In genomic region chr17:48804936-48805411, GRCh38 we compare ENCODE assay signal across 8 cellular contexts. TPM values are rescaled to one million over a fixed set of nuclear protein-coding genes. Genes with fewer than 3 reads are reported as not detected.
DNase-seq lines count a peak whose midpoint lies in the region; ATAC-seq and TF ChIP-seq lines count a peak whose summit lies in the region.

No MANE protein-coding gene starts in this region.

- DNase-seq in CD4-positive, alpha-beta memory T cell = peak; percentile 49 to 64 (median 55)
- DNase-seq in OCI-M2 (lab: John Stamatoyannopoulos, UW; ENCODE audit: unreplicated experiment) = peak; percentile 63
- DNase-seq in activated T-cell treated with anti-CD3 and anti-CD28 coated beads for 48 hours (ENCODE audit: low read depth) = peak; percentile 61
- DNase-seq in fibroblast of lung (ENCODE audit: low read depth in 2 of 2) = peak; percentile 14 to 52
- peak; percentile 67 for DNase-seq in stomach

- ATAC-seq in HG02642 (IDR thresholded peaks at IDR 0.05; ENCODE audit: poor library complexity, unreplicated experiment) (peak; percentile 57), HG02759 (IDR thresholded peaks at IDR 0.05; ENCODE audit: unreplicated experiment) (no peak)

- no peak overlapping the region for H2AFZ ChIP-seq in fibroblast of lung (ENCODE audit: low read length)
- H2AFZ ChIP-seq in neural cell (ENCODE audit: low read depth, low read length) = no peak overlapping the region

- no peak for TF ChIP-seq EP300 in neural cell (conservative IDR thresholded peaks at IDR 0.05; ENCODE audit: poor library complexity, severe bottlenecking)
- no peak for TF ChIP-seq EP300 in stomach (IDR thresholded peaks at IDR 0.05)

- no peaks in the 10 kb centered on the region for H3K36me3 ChIP-seq in CD4-positive, alpha-beta memory T cell (ENCODE audit: insufficient read depth, low read length)
- no peaks in the 10 kb centered on the region for H3K36me3 ChIP-seq in fibroblast of lung (ENCODE audit: control insufficient read depth, insufficient read depth, low read length)
- no peaks in the 10 kb centered on the region for H3K36me3 ChIP-seq in neural cell (ENCODE audit: insufficient read depth, low read length)
- no peaks in the 10 kb centered on the region for H3K36me3 ChIP-seq in stomach

- TF ChIP-seq CTCF in fibroblast of lung (conservative IDR thresholded peaks at IDR 0.05 in 1 of 2, IDR thresholded peaks at IDR 0.05 in 1 of 2; ENCODE audit: low read depth in 1 of 2, low read length in 2 of 2) = peak; percentile 95 to 96
- peak; percentile 73 for TF ChIP-seq CTCF in neural cell (IDR thresholded peaks at IDR 0.05; ENCODE audit: poor library complexity, severe bottlenecking)
- peak in 5 of 7 experiments; percentile 83 to 96 (median 91) for TF ChIP-seq CTCF in stomach (IDR thresholded peaks at IDR 0.05)

- intact Hi-C loops in CD4-positive, alpha-beta memory T cell (cut with micrococcal nuclease) = loop anchor here (1.0 to 2.0 kb wide), 4 partner anchors 74 to 227 kb away; no protein-coding TSS in a partner anchor
- intact Hi-C loops in stomach (cut with DNase I; ENCODE audit: low total_unique reads) = loop anchor here (2.0 kb wide), 1 partner anchor 72 kb away; no protein-coding TSS in a partner anchor

- CTCF ChIA-PET in CD4-positive, alpha-beta memory T cell (lab: Charles Lee; ENCODE audit: partially characterized antibody) = interaction anchor here (0.6 to 9.3 kb wide), 15 partner anchors 9 to 127 kb away, joined by 3 to 220 read pairs (median 6); no protein-coding TSS in a partner anchor

- H3F3A ChIP-seq in neural cell (ENCODE audit: insufficient read depth, low read length, poor library complexity, severe bottlenecking) = no peaks in the 10 kb centered on the region

- H3K4me3 ChIP-seq in CD4-positive, alpha-beta memory T cell (ENCODE audit: low read length in 2 of 2) = no peak overlapping the region
- H3K4me3 ChIP-seq in fibroblast of lung (replicated peaks in 1 of 4; ENCODE audit: control extremely low read depth in 1 of 4, insufficient read depth in 1 of 4, low read depth in 3 of 4, low read length in 4 of 4) = no peak overlapping the region
- no peak overlapping the region for H3K4me3 ChIP-seq in neural cell (ENCODE audit: low read length)
- no peak overlapping the region for H3K4me3 ChIP-seq in stomach

- no peak overlapping the region for H3K27ac ChIP-seq in CD4-positive, alpha-beta memory T cell (ENCODE audit: low read depth, low read length)
- H3K27ac ChIP-seq in fibroblast of lung (ENCODE audit: insufficient read depth, low read length) (no peak overlapping the region), neural cell (ENCODE audit: low read length) (no peak overlapping the region), stomach (no peak overlapping the region)

- H4K20me1 ChIP-seq in fibroblast of lung (ENCODE audit: control insufficient read depth, extremely low read depth, insufficient read depth, low read length) (no peaks in the 10 kb centered on the region), neural cell (ENCODE audit: insufficient read depth) (no peaks in the 10 kb centered on the region)

- peak; percentile 75 for TF ChIP-seq RAD21 in neural cell (conservative IDR thresholded peaks at IDR 0.05)

- no peak overlapping the region for H3K4me3 Mint-ChIP-seq in CD4-positive, alpha-beta memory T cell

- H3K9me3 Mint-ChIP-seq in CD4-positive, alpha-beta memory T cell = no peaks in the 10 kb centered on the region

- H3K4me1 Mint-ChIP-seq in CD4-positive, alpha-beta memory T cell = no peaks in the 10 kb centered on the region

- H3K9me3 ChIP-seq in CD4-positive, alpha-beta memory T cell (ENCODE audit: control insufficient read depth in 1 of 2, low read length in 2 of 2) = no peaks in the 10 kb centered on the region
- H3K9me3 ChIP-seq in fibroblast of lung (ENCODE audit: control insufficient read depth, insufficient read depth, low read depth, low read length) (no peaks in the 10 kb centered on the region), neural cell (ENCODE audit: low read length) (no peaks in the 10 kb centered on the region), stomach (no peaks in the 10 kb centered on the region)

- no peaks in the 10 kb centered on the region for H3K4me1 ChIP-seq in CD4-positive, alpha-beta memory T cell (ENCODE audit: insufficient read depth, low read length)
- H3K4me1 ChIP-seq in fibroblast of lung (ENCODE audit: control insufficient read depth, extremely low read depth, insufficient read depth, low read length) = no peaks in the 10 kb centered on the region
- H3K4me1 ChIP-seq in stomach = peaks cover 9 to 43% (median 30%) of the 10 kb centered on the region in 4 donors

- POLR2A ChIA-PET in CD4-positive, alpha-beta memory T cell (lab: Charles Lee; ENCODE audit: partially characterized antibody) = interaction anchor here (2.7 kb wide), 1 partner anchor 74 kb away, joined by 9 read pairs; no protein-coding TSS in a partner anchor

- H3K4me2 ChIP-seq in fibroblast of lung (ENCODE audit: extremely low read depth, insufficient read depth, low read length) (peak overlapping the region; percentile 41), neural cell (ENCODE audit: low read length) (no peak overlapping the region)

- H3K27me3 ChIP-seq in CD4-positive, alpha-beta memory T cell (ENCODE audit: insufficient read depth, low read length) = no peaks in the 10 kb centered on the region
- H3K27me3 ChIP-seq in fibroblast of lung (ENCODE audit: control insufficient read depth, insufficient read depth, low read length) (peaks cover 5% of the 10 kb centered on the region), neural cell (ENCODE audit: insufficient read depth, low read depth, low read length) (no peaks in the 10 kb centered on the region), stomach (peaks cover 0 to 2% (median 0%) of the 10 kb centered on the region in 3 donors)

- H3K36me3 Mint-ChIP-seq in CD4-positive, alpha-beta memory T cell = no peaks in the 10 kb centered on the region

- no peaks in the 10 kb centered on the region for H3K9me2 ChIP-seq in neural cell (ENCODE audit: insufficient read depth, low read length)

- peaks cover 0 to 10% of the 10 kb centered on the region in 2 donors for H3K27me3 Mint-ChIP-seq in CD4-positive, alpha-beta memory T cell

- 3 to 7% (median 5%) methylated on average over 8 to 9 of the region's 9 CpGs for WGBS in stomach, 5 donors

- no peak for TF ChIP-seq POLR2A in stomach (IDR thresholded peaks at IDR 0.05)

- H3K79me2 ChIP-seq in fibroblast of lung (ENCODE audit: control insufficient read depth, insufficient read depth, low read length) (no peaks in the 10 kb centered on the region), neural cell (replicated peaks; ENCODE audit: insufficient read depth, low read length) (no peaks in the 10 kb centered on the region)

- H3K27ac Mint-ChIP-seq in CD4-positive, alpha-beta memory T cell = no peak overlapping the region

- H3K9ac ChIP-seq in fibroblast of lung (ENCODE audit: insufficient read depth, low read length) = no peak overlapping the region
- no peak overlapping the region for H3K9ac ChIP-seq in neural cell (ENCODE audit: low read length)

TF ChIP-seq in neural cell, 6 proteins besides CTCF, POLR2A, EP300 and RAD21:
- TF ChIP-seq POLR2AphosphoS5 (IDR thresholded peaks at IDR 0.05) (no peak), SMC3 (conservative IDR thresholded peaks at IDR 0.05; ENCODE audit: poor library complexity) (peak; percentile 76)
TF ChIP-seq in neural cell: peak in this region for 1.

RNA-seq across cellular contexts. Expression of gene TTLL6, which starts 12.1 kb away (rescaled TPM):
- not detected for total RNA-seq in CD4-positive, alpha-beta memory T cell
- polyA plus RNA-seq in CD4-positive, alpha-beta memory T cell = not detected
- total RNA-seq in fibroblast of lung (under 0.01 and 0.17 TPM in 2 replicates), stomach (10 to 100 TPM in 1 of 5 donors, 1 to 10 TPM in 2, not detected in 2; 1.5 to 11.0 (median 1.8) TPM)
- polyA plus RNA-seq in fibroblast of lung (not detected in 2 replicates), neural cell (not detected in 2 replicates), stomach (under 1 TPM in 1 of 3 donors, not detected in 2; 0.48 TPM)
- polyA plus RNA-seq in fibroblast of lung (2012) = 0.23 TPM in 1 of 2 replicates, not detected in the other
- polyA minus RNA-seq in fibroblast of lung (ENCODE audit: low replicate concordance) (not detected in 2 replicates), neural cell (not detected in 2 replicates)

RNA-seq across cellular contexts. Expression of gene CALCOCO2, which starts 25.9 kb away (rescaled TPM):
- total RNA-seq in CD4-positive, alpha-beta memory T cell = 100 to 1,000 TPM; 107 to 118 TPM
- polyA plus RNA-seq in CD4-positive, alpha-beta memory T cell = 100 to 1,000 TPM; 169 to 196 TPM
- 50.1 and 65.1 TPM in 2 replicates for total RNA-seq in fibroblast of lung
- 85.2 and 164 TPM in 2 replicates for polyA plus RNA-seq in fibroblast of lung
- 58.3 and 94.0 TPM in 2 replicates for polyA plus RNA-seq in fibroblast of lung (2012)
- polyA minus RNA-seq in fibroblast of lung (ENCODE audit: low replicate concordance) = 72.5 and 98.4 TPM in 2 replicates
- 4.5 and 16.1 TPM in 2 replicates for polyA plus RNA-seq in neural cell
- 7.1 and 7.8 TPM in 2 replicates for polyA minus RNA-seq in neural cell
- 100 to 1,000 TPM in 1 of 5 donors, 10 to 100 TPM in 4; 55.4 to 109 (median 72.2) TPM for total RNA-seq in stomach
- 10 to 100 TPM; 43.0 to 67.8 (median 58.8) TPM for polyA plus RNA-seq in stomach
